In the genomic region with DNA sequence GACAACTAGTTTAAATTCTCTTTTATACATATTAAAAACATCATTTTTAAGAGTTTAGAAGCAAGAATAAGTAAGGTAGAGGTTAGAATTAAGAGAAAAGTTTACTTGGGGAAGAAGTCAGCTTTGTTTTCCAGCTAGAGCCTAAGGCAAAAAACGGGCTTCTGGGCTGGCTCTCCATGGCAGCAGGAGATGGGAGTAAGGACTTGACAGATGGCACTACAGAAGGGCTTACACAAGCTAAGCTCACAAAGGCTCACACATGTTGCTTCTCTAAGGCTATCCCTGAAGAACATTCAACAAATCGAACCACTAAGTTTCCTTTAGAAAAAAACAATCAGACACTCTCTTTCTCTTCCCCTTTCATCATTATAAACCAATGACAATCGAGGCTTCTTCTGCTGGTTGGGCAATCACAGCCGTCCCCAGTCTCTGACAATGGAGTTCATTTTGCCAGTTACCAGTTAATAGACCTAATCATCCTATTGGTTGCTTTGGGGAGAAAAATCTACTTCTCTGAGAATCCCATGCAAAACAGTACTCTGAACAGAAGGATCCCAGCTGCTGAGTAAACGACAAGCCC, we compare ENCODE assay signal across 11 cellular contexts. TPM values are rescaled to one million over a fixed set of nuclear protein-coding genes. Genes with fewer than 3 reads are reported as not detected.
DNase-seq lines count a peak whose midpoint lies in the region; TF ChIP-seq lines count a peak whose summit lies in the region.
"Had no signal": no experiment of that assay in that cellular context is flagged by ENCODE, and none has a peak within 500 bp of the region (broad histone marks: within the 10 kb centered on the region; RNA-seq: fewer than 3 reads in every experiment).

No MANE protein-coding gene starts in this region.

- peak overlapping the region; percentile 54 for H3K27ac Mint-ChIP-seq in activated naive CD4-positive, alpha-beta T cell treated with anti-CD3 and anti-CD28 coated beads for 36 hours

- CTCF ChIA-PET in activated naive CD4-positive, alpha-beta T cell treated with anti-CD3 and anti-CD28 coated beads for 36 hours (lab: Charles Lee): interaction anchor here (1.0 to 1.3 kb wide), 5 partner anchors 25 to 237 kb away, joined by 3 to 4 read pairs (median 4); no protein-coding TSS in a partner anchor
- CTCF ChIA-PET in HEK293T (lab: Yijun Ruan, JAX): no interaction called here

- H3K27me3 Mint-ChIP-seq in activated naive CD4-positive, alpha-beta T cell treated with anti-CD3 and anti-CD28 coated beads for 36 hours (ENCODE audit: low read depth): no peaks in the 10 kb centered on the region

- no peaks in the 10 kb centered on the region for H3K79me2 ChIP-seq in osteoblast (ENCODE audit: insufficient read depth, low read length)

- POLR2A ChIA-PET in HEK293T (lab: Yijun Ruan, JAX): no interaction called here

- H3K27me3 ChIP-seq in effector memory CD4-positive, alpha-beta T cell (replicated peaks; ENCODE audit: control insufficient read depth, insufficient read depth, low read length, poor library complexity, severe bottlenecking): no peaks in the 10 kb centered on the region
- no peaks in the 10 kb centered on the region for H3K27me3 ChIP-seq in osteoblast (ENCODE audit: insufficient read depth, low read length)
- H3K27me3 ChIP-seq: spleen had no signal

- H2AFZ ChIP-seq in osteoblast (ENCODE audit: low read length): no peak overlapping the region

- peaks cover 54% of the 10 kb centered on the region for H3K4me1 Mint-ChIP-seq in activated naive CD4-positive, alpha-beta T cell treated with anti-CD3 and anti-CD28 coated beads for 36 hours (ENCODE audit: low read depth)

- H3K4me3 ChIP-seq in effector memory CD4-positive, alpha-beta T cell (ENCODE audit: insufficient read depth, low read depth, low read length, poor library complexity, severe bottlenecking): no peak overlapping the region
- H3K4me3 ChIP-seq in osteoblast (ENCODE audit: insufficient read depth, low read length): no peak overlapping the region
- H3K4me3 ChIP-seq: spleen had no signal

- H3K9me3 ChIP-seq in effector memory CD4-positive, alpha-beta T cell (ENCODE audit: control insufficient read depth, low read length): no peaks in the 10 kb centered on the region
- no peaks in the 10 kb centered on the region for H3K9me3 ChIP-seq in osteoblast (ENCODE audit: low read depth, low read length)
- H3K9me3 ChIP-seq: spleen had no signal

- H3K4me2 ChIP-seq in osteoblast (ENCODE audit: insufficient read depth, low read length): no peak overlapping the region

- H3K36me3 ChIP-seq in effector memory CD4-positive, alpha-beta T cell (ENCODE audit: control insufficient read depth, insufficient read depth, low read length): peaks cover 6% of the 10 kb centered on the region
- peaks cover 77% of the 10 kb centered on the region for H3K36me3 ChIP-seq in osteoblast (ENCODE audit: insufficient read depth, low read length)

- DNase-seq in activated naive CD4-positive, alpha-beta T cell treated with anti-CD3 and anti-CD28 coated beads for 36 hours: no peak
- no peak for DNase-seq in activated naive CD4-positive, alpha-beta T cell (lab: John Stamatoyannopoulos, UW)
- DNase-seq in NCI-H524 treated with DMSO at 0.1 percent for 48 hours (lab: John Stamatoyannopoulos, UW): peak; percentile 64
- DNase-seq in effector memory CD4-positive, alpha-beta T cell: no peak
- peak in 30 of 49 donors; percentile 3 to 73 (median 26) for DNase-seq in substantia nigra (lab: John Stamatoyannopoulos, UW)
- no peak for DNase-seq in HEK293T (ENCODE audit: extremely low spot score)
- DNase-seq in GM19240 (ENCODE audit: insufficient read length, low spot score): no peak
- DNase-seq in osteoblast (ENCODE audit: insufficient read length, low spot score, missing footprints): no peak
- DNase-seq: activated CD4-positive, alpha-beta T cell treated with anti-CD3 and anti-CD28 coated beads for 48 hours; NCI-H1930; spleen had no signal

- H3K4me1 ChIP-seq in effector memory CD4-positive, alpha-beta T cell (ENCODE audit: control insufficient read depth, insufficient read depth, low read length, poor library complexity, severe bottlenecking): peaks cover 44% of the 10 kb centered on the region
- H3K4me1 ChIP-seq in osteoblast (ENCODE audit: insufficient read depth, low read length): peaks cover 17% of the 10 kb centered on the region

- peak overlapping the region; percentile 10 for H3K27ac ChIP-seq in effector memory CD4-positive, alpha-beta T cell (ENCODE audit: insufficient read depth, low read length, poor library complexity, severe bottlenecking)
- peak overlapping the region; percentile 61 for H3K27ac ChIP-seq in substantia nigra (ENCODE audit: low read depth, low read length, poor library complexity, severe bottlenecking)
- no peak overlapping the region for H3K27ac ChIP-seq in osteoblast (ENCODE audit: low read depth, low read length)

- peaks cover 43% of the 10 kb centered on the region for H3K36me3 Mint-ChIP-seq in activated naive CD4-positive, alpha-beta T cell treated with anti-CD3 and anti-CD28 coated beads for 36 hours (ENCODE audit: low read depth)

- no peak overlapping the region for H3K4me3 Mint-ChIP-seq in activated naive CD4-positive, alpha-beta T cell treated with anti-CD3 and anti-CD28 coated beads for 36 hours

- peaks cover 20% of the 10 kb centered on the region for H4K20me1 ChIP-seq in osteoblast (ENCODE audit: insufficient read depth, low read length)

- intact Hi-C loops in activated naive CD4-positive, alpha-beta T cell treated with anti-CD3 and anti-CD28 coated beads for 36 hours (cut with micrococcal nuclease): no loop called here

- H3K9me3 Mint-ChIP-seq in activated naive CD4-positive, alpha-beta T cell treated with anti-CD3 and anti-CD28 coated beads for 36 hours: no peaks in the 10 kb centered on the region

- TF ChIP-seq CTCF in osteoblast (IDR thresholded peaks at IDR 0.05; ENCODE audit: extremely low read depth, low read depth, low read length): no peak

TF ChIP-seq in HEK293T, 16 proteins besides CTCF, POLR2A, EP300 and RAD21:
- TF ChIP-seq BHLHE40 (IDR thresholded peaks at IDR 0.05; ENCODE audit: borderline replicate concordance): no peak
- no peak for TF ChIP-seq NFRKB (IDR thresholded peaks at IDR 0.05)
- no peak for TF ChIP-seq LEF1 (IDR thresholded peaks at IDR 0.05; ENCODE audit: borderline replicate concordance)
- TF ChIP-seq FOXM1 (IDR thresholded peaks at IDR 0.05; ENCODE audit: borderline replicate concordance): no peak
- no peak for TF ChIP-seq ELF4 (IDR thresholded peaks at IDR 0.05)
- no peak for TF ChIP-seq FOXA1 (IDR thresholded peaks at IDR 0.05)
- no peak for TF ChIP-seq HDGF (IDR thresholded peaks at IDR 0.05; ENCODE audit: borderline replicate concordance)
- TF ChIP-seq, protein P1, sequence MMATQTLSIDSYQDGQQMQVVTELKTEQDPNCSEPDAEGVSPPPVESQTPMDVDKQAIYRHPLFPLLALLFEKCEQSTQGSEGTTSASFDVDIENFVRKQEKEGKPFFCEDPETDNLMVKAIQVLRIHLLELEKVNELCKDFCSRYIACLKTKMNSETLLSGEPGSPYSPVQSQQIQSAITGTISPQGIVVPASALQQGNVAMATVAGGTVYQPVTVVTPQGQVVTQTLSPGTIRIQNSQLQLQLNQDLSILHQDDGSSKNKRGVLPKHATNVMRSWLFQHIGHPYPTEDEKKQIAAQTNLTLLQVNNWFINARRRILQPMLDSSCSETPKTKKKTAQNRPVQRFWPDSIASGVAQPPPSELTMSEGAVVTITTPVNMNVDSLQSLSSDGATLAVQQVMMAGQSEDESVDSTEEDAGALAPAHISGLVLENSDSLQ (IDR thresholded peaks at IDR 0.05): no peak
- no peak for TF ChIP-seq ZNF384 (IDR thresholded peaks at IDR 0.05)
- no peak for TF ChIP-seq ARNT (IDR thresholded peaks at IDR 0.05)
- no peak for TF ChIP-seq TARDBP (IDR thresholded peaks at IDR 0.05)
- no peak for TF ChIP-seq SP1 (IDR thresholded peaks at IDR 0.05)
TF ChIP-seq in HEK293T: peak in this region for 0.

RNA-seq across cellular contexts. Expression of gene TRIT1, which starts 40.5 kb away (rescaled TPM):
- total RNA-seq in activated naive CD4-positive, alpha-beta T cell treated with anti-CD3 and anti-CD28 coated beads for 36 hours: 10 to 100 TPM; 18.6 TPM
- total RNA-seq in osteoblast: 25.3 and 29.3 TPM in 2 replicates

RNA-seq across cellular contexts. Expression of gene BMP8B, which starts 54.2 kb away (rescaled TPM):
- under 1 TPM; 0.12 to 0.14 TPM for total RNA-seq in activated naive CD4-positive, alpha-beta T cell treated with anti-CD3 and anti-CD28 coated beads for 36 hours
- 0.29 and 0.36 TPM in 2 replicates for total RNA-seq in osteoblast

RNA-seq across cellular contexts. Expression of gene MYCL, which starts 58.9 kb away (rescaled TPM):
- under 1 TPM in 1 of 2 experiments, not detected in 1; 0.19 TPM for total RNA-seq in activated naive CD4-positive, alpha-beta T cell treated with anti-CD3 and anti-CD28 coated beads for 36 hours
- 0.72 and 0.88 TPM in 2 replicates for total RNA-seq in osteoblast

Comparison
In these comparisons a context has a peak if more than half of its experiments do, and no peak if none do; other contexts are left out.
1. DNase-seq: peak in NCI-H524 treated with DMSO at 0.1 percent for 48 hours (single experiment) and substantia nigra (30 of 49); none in activated naive CD4-positive, alpha-beta T cell treated with anti-CD3 and anti-CD28 coated beads for 36 hours (single experiment), activated naive CD4-positive, alpha-beta T cell (0 of 4), effector memory CD4-positive, alpha-beta T cell (0 of 3), HEK293T (single experiment), GM19240 (single experiment) and osteoblast (single experiment).